Comparison of ENCODE assay signal across 34 cellular contexts in the genomic region with DNA sequence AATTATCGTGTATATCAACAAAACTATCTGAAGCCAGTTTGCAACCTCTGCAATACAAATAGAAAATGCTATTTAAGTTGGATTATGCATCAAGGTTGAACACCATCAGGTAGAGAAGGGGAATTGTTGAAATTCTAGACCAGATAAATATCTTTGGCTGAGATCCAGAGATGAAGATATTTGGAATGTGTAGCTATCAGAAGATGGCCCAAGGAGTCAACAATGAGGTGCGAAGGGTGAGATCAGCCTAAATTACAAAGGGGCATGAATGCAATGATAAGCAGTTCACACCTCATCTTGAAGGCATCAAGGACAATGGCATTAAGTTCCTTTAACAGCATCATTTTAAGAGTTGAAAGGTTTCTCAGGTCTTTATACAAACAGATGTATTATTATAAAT.
"Had no signal": no experiment of that assay in that cellular context is flagged by ENCODE, and none has a peak within 500 bp of the region (broad histone marks: within the 10 kb centered on the region; RNA-seq: fewer than 3 reads in every experiment).

No MANE protein-coding gene starts in this region.

- H3K27ac ChIP-seq: adrenal gland, body of pancreas, brain microvascular endothelial cell, breast epithelium, VCaP had no signal

- ATAC-seq: activated CD8-positive, alpha-beta T cell treated with anti-CD3 and anti-CD28 coated beads for 36 hours; activated naive CD4-positive, alpha-beta T cell treated with anti-CD3 and anti-CD28 coated beads, Interleukin-2, amount 50 U/mL, for 72 hours; activated T-cell treated with anti-CD3 and anti-CD28 coated beads, Interleukin-2, amount 50 U/mL, for 4 hours; activated T-cell treated with anti-CD3 and anti-CD28 coated beads, Interleukin-2, amount 50 U/mL, for 72 hours; activated T-helper 17 cell treated with anti-CD3 and anti-CD28 coated beads, Interleukin-2, amount 50 U/mL, for 72 hours; body of pancreas had no signal

- H3K27me3 Mint-ChIP-seq: activated B cell treated with CpG ODN at 0.5 μM for 24 hours; activated CD4-positive, alpha-beta memory T cell treated with anti-CD3 and anti-CD28 coated beads for 36 hours; activated CD4-positive, alpha-beta T cell treated with anti-CD3 and anti-CD28 coated beads, Interleukin-2, amount 10 ng/mL, durations not matched to agents 24 days and 14 days; activated T-helper 17 cell treated with anti-CD3 and anti-CD28 coated beads, Interleukin-2, amount 50 U/mL, for 72 hours had no signal

- H3K9me3 ChIP-seq: adrenal gland, body of pancreas, breast epithelium had no signal

- H3K4me3 Mint-ChIP-seq: activated B cell treated with CpG ODN at 0.5 μM for 24 hours; activated CD4-positive, alpha-beta memory T cell treated with anti-CD3 and anti-CD28 coated beads for 36 hours; activated CD4-positive, alpha-beta T cell treated with anti-CD3 and anti-CD28 coated beads, Interleukin-2, amount 10 ng/mL, durations not matched to agents 24 days and 14 days; activated CD8-positive, alpha-beta T cell treated with anti-CD3 and anti-CD28 coated beads for 36 hours; activated naive CD4-positive, alpha-beta T cell treated with anti-CD3 and anti-CD28 coated beads for 36 hours; activated naive CD8-positive, alpha-beta T cell treated with anti-CD3 and anti-CD28 coated beads for 36 hours; activated T-cell treated with anti-CD3 and anti-CD28 coated beads, Interleukin-2, amount 50 U/mL, for 4 hours; activated T-cell treated with anti-CD3 and anti-CD28 coated beads, Interleukin-2, amount 50 U/mL, for 72 hours; activated T-helper 1 cell treated with anti-CD3 and anti-CD28 coated beads, Interleukin-12 subunit alpha, Interleukin-12 subunit beta, Interleukin-2, Interleukin-4 antibody, amounts not matched to agents 30 ng/mL and 10 ng/mL and 1 ng/mL, durations not matched to agents 14 hours and 24 hours and 36 hours; activated T-helper 17 cell treated with anti-CD3 and anti-CD28 coated beads, Interleukin-2, amount 50 U/mL, for 72 hours; T-helper 1 cell treated with Interleukin-12 subunit alpha and Interleukin-12 subunit beta and Interleukin-4 antibody, amounts not matched to agents 30 μg/mL and 1 μg/mL, for 36 hours; T-helper 2 cell treated with Interferon-gamma antibody and Interleukin-4, amounts not matched to agents 5 μg/mL and 100 μg/mL, for 36 hours had no signal

- DNase-seq: activated B cell treated with CpG ODN at 0.5 μM for 24 hours; activated CD4-positive, alpha-beta memory T cell treated with anti-CD3 and anti-CD28 coated beads for 36 hours; activated CD4-positive, alpha-beta T cell treated with anti-CD3 and anti-CD28 coated beads for 4 hours; activated CD4-positive, alpha-beta T cell treated with anti-CD3 and anti-CD28 coated beads, Interleukin-2, amount 10 ng/mL, durations not matched to agents 24 days and 14 days; activated CD4-positive, alpha-beta T cell treated with anti-CD3 and anti-CD28 coated beads, Interleukin-2, amount 50 U/mL, for 1 hour; activated CD4-positive, alpha-beta T cell treated with anti-CD3 and anti-CD28 coated beads, Interleukin-2, amount 50 U/mL, for 4 hours; activated CD4-positive, CD25-positive, alpha-beta regulatory T cell treated with anti-CD3 and anti-CD28 coated beads, Interleukin-2, amount 50 U/mL, for 72 hours; activated CD8-positive, alpha-beta memory T cell treated with anti-CD3 and anti-CD28 coated beads, Interleukin-2, amount 50 U/mL, for 4 hours; activated CD8-positive, alpha-beta T cell treated with anti-CD3 and anti-CD28 coated beads for 36 hours; activated effector memory CD4-positive, alpha-beta T cell treated with anti-CD3 and anti-CD28 coated beads, Interleukin-2, amount 50 U/mL, for 16 hours; activated gamma-delta T cell treated with Interleukin-2 at 50 U/mL for 16 hours; activated naive CD4-positive, alpha-beta T cell; activated naive CD4-positive, alpha-beta T cell treated with anti-CD3 and anti-CD28 coated beads for 36 hours; activated naive CD4-positive, alpha-beta T cell treated with anti-CD3 and anti-CD28 coated beads, Interleukin-2, amount 50 U/mL, for 16 hours; activated naive CD8-positive, alpha-beta T cell treated with anti-CD3 and anti-CD28 coated beads for 36 hours; activated T-cell treated with anti-CD3 and anti-CD28 coated beads for 4 hours; activated T-cell treated with anti-CD3 and anti-CD28 coated beads, Interleukin-2, amount 50 U/mL, for 1 hour; activated T-cell treated with anti-CD3 and anti-CD28 coated beads, Interleukin-2, amount 50 U/mL, for 4 hours; activated T-cell treated with anti-CD3 and anti-CD28 coated beads, Interleukin-2, amount 50 U/mL, for 72 hours; adrenal gland; amniotic stem cell; aorta; body of pancreas; brain microvascular endothelial cell; central memory CD4-positive, alpha-beta T cell; T-helper 2 cell; T-helper 9 cell had no signal

- H3K27me3 ChIP-seq: adrenal gland, body of pancreas, brain microvascular endothelial cell, breast epithelium had no signal

- H3K27ac Mint-ChIP-seq: activated B cell treated with CpG ODN at 0.5 μM for 24 hours; activated CD4-positive, alpha-beta memory T cell treated with anti-CD3 and anti-CD28 coated beads for 36 hours; activated CD4-positive, alpha-beta T cell treated with anti-CD3 and anti-CD28 coated beads, Interleukin-2, amount 10 ng/mL, durations not matched to agents 24 days and 14 days; activated CD8-positive, alpha-beta T cell treated with anti-CD3 and anti-CD28 coated beads for 36 hours; activated naive CD4-positive, alpha-beta T cell treated with anti-CD3 and anti-CD28 coated beads for 36 hours; activated naive CD4-positive, alpha-beta T cell treated with anti-CD3 and anti-CD28 coated beads, Interleukin-2, amount 50 U/mL, for 72 hours; activated naive CD8-positive, alpha-beta T cell treated with anti-CD3 and anti-CD28 coated beads for 36 hours; activated T-cell treated with anti-CD3 and anti-CD28 coated beads, Interleukin-2, amount 50 U/mL, for 72 hours; activated T-helper 1 cell treated with anti-CD3 and anti-CD28 coated beads, Interleukin-12 subunit alpha, Interleukin-12 subunit beta, Interleukin-2, Interleukin-4 antibody, amounts not matched to agents 30 ng/mL and 10 ng/mL and 1 ng/mL, durations not matched to agents 14 hours and 24 hours and 36 hours; activated T-helper 17 cell treated with anti-CD3 and anti-CD28 coated beads, Interleukin-2, amount 50 U/mL, for 72 hours; T-helper 1 cell treated with Interleukin-12 subunit alpha and Interleukin-12 subunit beta and Interleukin-4 antibody, amounts not matched to agents 30 μg/mL and 1 μg/mL, for 36 hours; T-helper 2 cell treated with Interferon-gamma antibody and Interleukin-4, amounts not matched to agents 5 μg/mL and 100 μg/mL, for 36 hours had no signal

- H3K36me3 ChIP-seq: adrenal gland, brain microvascular endothelial cell, breast epithelium had no signal

- H3K4me3 ChIP-seq: adrenal gland, body of pancreas, breast epithelium had no signal

- H3K4me1 Mint-ChIP-seq: activated B cell treated with CpG ODN at 0.5 μM for 24 hours; activated CD4-positive, alpha-beta T cell treated with anti-CD3 and anti-CD28 coated beads, Interleukin-2, amount 10 ng/mL, durations not matched to agents 24 days and 14 days; activated naive CD8-positive, alpha-beta T cell treated with anti-CD3 and anti-CD28 coated beads for 36 hours; activated T-helper 17 cell treated with anti-CD3 and anti-CD28 coated beads, Interleukin-2, amount 50 U/mL, for 72 hours had no signal

- H3K36me3 Mint-ChIP-seq: activated CD4-positive, alpha-beta memory T cell treated with anti-CD3 and anti-CD28 coated beads for 36 hours; activated naive CD4-positive, alpha-beta T cell treated with anti-CD3 and anti-CD28 coated beads, Interleukin-2, amount 50 U/mL, for 72 hours; activated naive CD8-positive, alpha-beta T cell treated with anti-CD3 and anti-CD28 coated beads for 36 hours had no signal

- H3K4me1 ChIP-seq: adrenal gland, body of pancreas, breast epithelium had no signal

- H3K9me3 Mint-ChIP-seq: activated B cell treated with CpG ODN at 0.5 μM for 24 hours; activated CD4-positive, alpha-beta memory T cell treated with anti-CD3 and anti-CD28 coated beads for 36 hours; activated CD4-positive, alpha-beta T cell treated with anti-CD3 and anti-CD28 coated beads, Interleukin-2, amount 10 ng/mL, durations not matched to agents 24 days and 14 days; activated CD8-positive, alpha-beta T cell treated with anti-CD3 and anti-CD28 coated beads for 36 hours; activated naive CD4-positive, alpha-beta T cell treated with anti-CD3 and anti-CD28 coated beads for 36 hours; activated naive CD4-positive, alpha-beta T cell treated with anti-CD3 and anti-CD28 coated beads, Interleukin-2, amount 50 U/mL, for 72 hours; activated naive CD8-positive, alpha-beta T cell treated with anti-CD3 and anti-CD28 coated beads for 36 hours; activated T-cell treated with anti-CD3 and anti-CD28 coated beads, Interleukin-2, amount 50 U/mL, for 4 hours; activated T-cell treated with anti-CD3 and anti-CD28 coated beads, Interleukin-2, amount 50 U/mL, for 72 hours; activated T-helper 1 cell treated with anti-CD3 and anti-CD28 coated beads, Interleukin-12 subunit alpha, Interleukin-12 subunit beta, Interleukin-2, Interleukin-4 antibody, amounts not matched to agents 30 ng/mL and 10 ng/mL and 1 ng/mL, durations not matched to agents 14 hours and 24 hours and 36 hours; activated T-helper 17 cell treated with anti-CD3 and anti-CD28 coated beads, Interleukin-2, amount 50 U/mL, for 72 hours; T-helper 1 cell treated with Interleukin-12 subunit alpha and Interleukin-12 subunit beta and Interleukin-4 antibody, amounts not matched to agents 30 μg/mL and 1 μg/mL, for 36 hours; T-helper 2 cell treated with Interferon-gamma antibody and Interleukin-4, amounts not matched to agents 5 μg/mL and 100 μg/mL, for 36 hours had no signal
